14 cellular contexts compared by ENCODE assay signal in genomic region chr13:94351292-94352000, GRCh38.
DNase-seq lines count a peak whose midpoint lies in the region; ATAC-seq, FAIRE-seq and TF ChIP-seq lines count a peak whose summit lies in the region.
"Had no signal": no experiment of that assay in that cellular context is flagged by ENCODE, and none has a peak within 500 bp of the region (broad histone marks: within the 10 kb centered on the region; RNA-seq: fewer than 3 reads in every experiment).

No MANE protein-coding gene starts in this region.

- H3K27ac ChIP-seq in fibroblast of lung (ENCODE audit: insufficient read depth, low read length) (peak overlapping the region; percentile 28), pancreas (no peak overlapping the region)

- H3K9ac ChIP-seq in fibroblast of lung (ENCODE audit: insufficient read depth, low read length), result no peak overlapping the region

- H3K4me1 ChIP-seq in fibroblast of lung (ENCODE audit: control insufficient read depth, extremely low read depth, insufficient read depth, low read length) (no peaks in the 10 kb centered on the region), pancreas (no peaks in the 10 kb centered on the region)

- H3K4me3 ChIP-seq in fibroblast of lung (replicated peaks in 1 of 4; ENCODE audit: control extremely low read depth in 1 of 4, insufficient read depth in 1 of 4, low read depth in 3 of 4, low read length in 4 of 4) (no peak overlapping the region), pancreas (no peak overlapping the region)

- no peaks in the 10 kb centered on the region for H4K20me1 ChIP-seq in fibroblast of lung (ENCODE audit: control insufficient read depth, extremely low read depth, insufficient read depth, low read length)

- H3K36me3 ChIP-seq in fibroblast of lung (ENCODE audit: control insufficient read depth, insufficient read depth, low read length) (no peaks in the 10 kb centered on the region), pancreas (no peaks in the 10 kb centered on the region)

- 75 to 82% methylated on average over 5 of the region's 5 CpGs for WGBS in pancreas, 2 donors

- intact Hi-C loops in pancreas (cut with DNase I), result no loop called here

- H3K27me3 ChIP-seq in fibroblast of lung (ENCODE audit: control insufficient read depth, insufficient read depth, low read length) (no peaks in the 10 kb centered on the region), pancreas (no peaks in the 10 kb centered on the region)

- DNase-seq in stimulated activated CD4-positive, alpha-beta T cell treated with anti-CD3 and anti-CD28 coated beads, Interleukin-12 subunit alpha, Interleukin-12 subunit beta, amount 100 ng/mL, for 48 hours (ENCODE audit: low read depth in 2 of 3, low spot score in 1 of 3), result peak in 2 of 3 donors; percentile 23 to 26
- no peak for DNase-seq in stimulated activated CD4-positive, alpha-beta T cell treated with anti-CD3 and anti-CD28 coated beads, Interleukin-12 subunit alpha, Interleukin-12 subunit beta, amount 100 ng/mL, for 4 hours
- DNase-seq in RCC 7860 (ENCODE audit: low spot score), result peak; percentile 76
- peak; percentile 54 to 89 for DNase-seq in fibroblast of lung (ENCODE audit: low read depth in 2 of 2)
- peak; percentile 60 for DNase-seq in stromal cell of bone marrow (ENCODE audit: low read depth)
- DNase-seq in GM19239 (ENCODE audit: insufficient read length, low spot score), result no peak
- DNase-seq in NCI-H2227 treated with DMSO at 0.1 percent for 48 hours (lab: John Stamatoyannopoulos, UW), result no peak
- no peak for DNase-seq in pancreas
- DNase-seq: CD4-positive, alpha-beta memory T cell; GOT3; hypothalamus had no signal

- TF ChIP-seq CTCF in fibroblast of lung (conservative IDR thresholded peaks at IDR 0.05 in 1 of 2, IDR thresholded peaks at IDR 0.05 in 1 of 2; ENCODE audit: low read depth in 1 of 2, low read length in 2 of 2) (no peak), pancreas (IDR thresholded peaks at IDR 0.05) (no peak)

- no peaks in the 10 kb centered on the region for H3K79me2 ChIP-seq in fibroblast of lung (ENCODE audit: control insufficient read depth, insufficient read depth, low read length)

- H2AFZ ChIP-seq in fibroblast of lung (ENCODE audit: low read length), result no peak overlapping the region

- H3K9me3 ChIP-seq in fibroblast of lung (ENCODE audit: control insufficient read depth, insufficient read depth, low read depth, low read length), result no peaks in the 10 kb centered on the region
- H3K9me3 ChIP-seq in pancreas, result no peaks in the 10 kb centered on the region

- peak overlapping the region; percentile 54 for H3K4me2 ChIP-seq in fibroblast of lung (ENCODE audit: extremely low read depth, insufficient read depth, low read length)

- no peak for ATAC-seq in pancreas

- FAIRE-seq in RCC 7860 (lab: Jason Lieb, UNC) (peak; percentile 86), GM19239 (lab: Jason Lieb, UNC) (no peak), pancreas (lab: Jason Lieb, UNC) (no peak)
- FAIRE-seq: bronchial epithelial cell, GM12892, TTC549 had no signal

Comparison
In these comparisons a context has a peak if more than half of its experiments do, and no peak if none do; other contexts are left out.
1. DNase-seq: peak in stimulated activated CD4-positive, alpha-beta T cell treated with anti-CD3 and anti-CD28 coated beads, Interleukin-12 subunit alpha, Interleukin-12 subunit beta, amount 100 ng/mL, for 48 hours (2 of 3), RCC 7860 (single experiment), fibroblast of lung (2 of 2) and stromal cell of bone marrow (single experiment); none in stimulated activated CD4-positive, alpha-beta T cell treated with anti-CD3 and anti-CD28 coated beads, Interleukin-12 subunit alpha, Interleukin-12 subunit beta, amount 100 ng/mL, for 4 hours (single experiment), GM19239 (single experiment), NCI-H2227 treated with DMSO at 0.1 percent for 48 hours (single experiment) and pancreas (0 of 6).